In the genomic region with DNA sequence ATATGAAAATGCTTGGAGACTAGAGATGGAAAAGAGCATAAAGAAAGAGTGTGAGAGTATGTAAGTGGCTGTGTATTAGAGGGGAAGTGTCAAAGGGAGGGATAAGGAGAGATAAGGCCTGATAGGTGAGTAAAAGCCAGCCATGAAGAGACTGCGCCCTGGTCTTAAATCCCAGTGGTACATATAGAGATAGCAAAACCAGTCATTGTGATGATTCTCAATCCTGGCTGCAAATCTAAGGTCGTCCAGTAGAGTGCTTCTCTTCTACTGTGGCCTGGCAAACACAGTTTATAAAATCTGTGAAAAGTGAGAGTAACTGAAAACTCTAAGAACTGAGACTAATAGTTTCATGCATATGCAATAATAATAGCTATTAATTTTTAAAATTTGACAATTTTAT, we compare ENCODE assay signal across 19 cellular contexts.
DNase-seq lines count a peak whose midpoint lies in the region; ATAC-seq and TF ChIP-seq lines count a peak whose summit lies in the region.
"Had no signal": no experiment of that assay in that cellular context is flagged by ENCODE, and none has a peak within 500 bp of the region (broad histone marks: within the 10 kb centered on the region; RNA-seq: fewer than 3 reads in every experiment).

No MANE protein-coding gene starts in this region.

- H3K4me1 ChIP-seq in BE2C (peaks cover 7% of the 10 kb centered on the region; the same call in 1 of the 2 replicates), endodermal cell (ENCODE audit: control insufficient read depth, insufficient read depth, low read length) (peaks cover 6% of the 10 kb centered on the region)
- H3K4me1 ChIP-seq: BLaER1, HAP-1, SJSA1 had no signal

- H3K9me3 ChIP-seq in BE2C: no peaks in the 10 kb centered on the region
- no peaks in the 10 kb centered on the region for H3K9me3 ChIP-seq in endodermal cell (ENCODE audit: control insufficient read depth, low read length)
- H3K9me3 ChIP-seq: BLaER1, HAP-1, SJSA1 had no signal

- no peaks in the 10 kb centered on the region for H3K27me3 ChIP-seq in BE2C
- no peaks in the 10 kb centered on the region for H3K27me3 ChIP-seq in endodermal cell (ENCODE audit: control insufficient read depth, insufficient read depth, low read length, poor library complexity, severe bottlenecking)
- H3K27me3 ChIP-seq: BLaER1, SJSA1 had no signal

- no peaks in the 10 kb centered on the region for H3K36me3 Mint-ChIP-seq in HFFc6 (ENCODE audit: low read depth)
- H3K36me3 Mint-ChIP-seq in endodermal cell (ENCODE audit: low read depth): peaks cover 2% of the 10 kb centered on the region

- TF ChIP-seq CTCF in BE2C (IDR thresholded peaks at IDR 0.05; ENCODE audit: low read depth, low read length) (peak; percentile 45), HFFc6 (IDR thresholded peaks at IDR 0.05) (peak; percentile 39), endodermal cell (conservative IDR thresholded peaks at IDR 0.05) (peak; percentile 72)

- in situ Hi-C loops in G401 (cut with HindIII; ENCODE audit: low sequenced_read_pairs): no loop called here

- H3K36me3 ChIP-seq in BE2C (no peaks in the 10 kb centered on the region), endodermal cell (ENCODE audit: control insufficient read depth, insufficient read depth, low read length) (no peaks in the 10 kb centered on the region)
- H3K36me3 ChIP-seq: BLaER1, HAP-1, SJSA1 had no signal

- no peak overlapping the region for H3K27ac ChIP-seq in endodermal cell (ENCODE audit: low read depth, low read length)
- H3K27ac ChIP-seq: BLaER1, SJSA1 had no signal

- H3K4me3 Mint-ChIP-seq in HFFc6 (no peak overlapping the region), endodermal cell (no peak overlapping the region)
- H3K4me3 Mint-ChIP-seq: CD8-positive, alpha-beta memory T cell; IgD-negative memory B cell had no signal

- TF ChIP-seq POLR2A in GM18505 (IDR thresholded peaks at IDR 0.05; ENCODE audit: borderline replicate concordance, extremely low read depth, insufficient read depth, insufficient read length): no peak

- H3K27ac Mint-ChIP-seq in HFFc6 (no peak overlapping the region), endodermal cell (no peak overlapping the region)
- H3K27ac Mint-ChIP-seq: CD8-positive, alpha-beta memory T cell; IgD-negative memory B cell had no signal

- H3K4me1 Mint-ChIP-seq in HFFc6 (ENCODE audit: low read depth) (peaks cover 15% of the 10 kb centered on the region), endodermal cell (peaks cover 19% of the 10 kb centered on the region)

- H3K9me3 Mint-ChIP-seq in HFFc6 (no peaks in the 10 kb centered on the region), endodermal cell (no peaks in the 10 kb centered on the region)
- H3K9me3 Mint-ChIP-seq: CD8-positive, alpha-beta memory T cell; IgD-negative memory B cell had no signal

- 66 to 100% methylated on average over 1 to 2 of the region's 2 CpGs for WGBS in endodermal cell (ENCODE audit: insufficient coverage in 1 of 2, insufficient read length in 1 of 2), 2 experiments

- no peaks in the 10 kb centered on the region for H3K27me3 Mint-ChIP-seq in HFFc6 (ENCODE audit: insufficient read depth)
- no peaks in the 10 kb centered on the region for H3K27me3 Mint-ChIP-seq in endodermal cell (ENCODE audit: insufficient read depth)
- H3K27me3 Mint-ChIP-seq: CD8-positive, alpha-beta memory T cell; IgD-negative memory B cell had no signal

- ATAC-seq in GM18505 (IDR thresholded peaks at IDR 0.05; ENCODE audit: unreplicated experiment): no peak
- ATAC-seq: PC-3 had no signal

- no peak for DNase-seq in BE2C
- DNase-seq in HFFc6: no peak
- DNase-seq in RPMI7951 (ENCODE audit: low read depth): peak; percentile 1
- DNase-seq in endodermal cell: no peak
- no peak for DNase-seq in G401 (ENCODE audit: low spot score)
- no peak for DNase-seq in NOMO-1 (lab: John Stamatoyannopoulos, UW; ENCODE audit: unreplicated experiment in 2 of 2)
- no peak for DNase-seq in HUDEP-2 (lab: John Stamatoyannopoulos, UW; ENCODE audit: unreplicated experiment in 76 of 76)
- DNase-seq: CD8-positive, alpha-beta memory T cell; GF-D8; NCI-H1048; NCI-H1436 treated with DMSO at 0.1 percent for 48 hours; NCI-H2029 treated with DMSO at 0.1 percent for 48 hours; NCI-H748 treated with DMSO at 0.1 percent for 48 hours; PC-3 had no signal

- H3K4me3 ChIP-seq in BE2C (ENCODE audit: low read depth, low read length): no peak overlapping the region
- no peak overlapping the region for H3K4me3 ChIP-seq in endodermal cell (ENCODE audit: low read length)
- H3K4me3 ChIP-seq: BLaER1, HAP-1, SJSA1 had no signal

- no peak overlapping the region for H3K9ac ChIP-seq in endodermal cell (ENCODE audit: extremely low read depth, low read length, poor library complexity, severe bottlenecking)
- H3K9ac ChIP-seq: BLaER1 had no signal
